Comparison of ENCODE assay signal across 9 cellular contexts in the genomic region with DNA sequence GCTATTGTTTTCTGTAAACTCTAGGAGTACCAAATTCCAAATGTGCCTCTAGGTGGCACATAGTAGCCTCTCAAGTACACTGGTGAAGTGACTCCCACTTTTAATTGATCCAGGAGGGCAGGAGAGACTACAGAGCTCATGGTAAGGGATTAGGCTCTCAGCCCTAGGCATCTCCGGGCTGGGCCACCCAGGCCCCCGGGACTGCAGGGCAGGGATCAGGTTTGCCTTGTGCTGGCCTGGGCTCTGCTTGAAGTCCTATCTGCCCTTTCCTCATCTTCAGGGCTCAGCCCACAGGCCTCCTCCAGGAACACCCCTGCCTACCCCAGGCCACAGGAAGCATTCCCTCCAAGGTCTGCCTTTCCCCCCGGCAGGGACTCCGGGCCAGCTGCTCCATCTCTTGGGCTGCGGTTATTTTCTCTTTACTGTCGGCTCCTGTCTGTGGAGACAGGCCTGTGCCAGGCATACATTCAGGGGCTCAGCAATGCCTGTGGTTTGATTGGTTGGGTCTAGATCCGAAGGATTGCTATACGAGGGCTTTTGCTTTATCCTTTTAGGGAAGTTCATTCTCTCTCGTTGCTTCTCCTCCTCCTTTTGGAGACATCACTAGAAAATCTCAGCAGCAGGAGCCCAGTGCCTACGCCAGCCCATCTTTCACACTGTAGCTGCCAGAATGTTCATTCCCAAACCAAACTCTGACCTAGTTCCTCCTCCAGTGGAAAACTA. TPM values are rescaled to one million over a fixed set of nuclear protein-coding genes. Genes with fewer than 3 reads are reported as not detected.
DNase-seq lines count a peak whose midpoint lies in the region; ATAC-seq and TF ChIP-seq lines count a peak whose summit lies in the region.
"Had no signal": no experiment of that assay in that cellular context is flagged by ENCODE, and none has a peak within 500 bp of the region (broad histone marks: within the 10 kb centered on the region; RNA-seq: fewer than 3 reads in every experiment).

No MANE protein-coding gene starts in this region.

- no peak overlapping the region for H3K27ac ChIP-seq in neural progenitor cell
- H3K27ac ChIP-seq: SJSA1 had no signal

- H3K79me2 ChIP-seq in neural progenitor cell (ENCODE audit: low read depth) = no peaks in the 10 kb centered on the region

- peak overlapping the region; percentile 44 for H3K27ac Mint-ChIP-seq in neural progenitor cell

- no peaks in the 10 kb centered on the region for H3K36me3 ChIP-seq in neural progenitor cell

- peaks cover 36% of the 10 kb centered on the region for H3K4me1 Mint-ChIP-seq in neural progenitor cell

- peaks cover 2% of the 10 kb centered on the region for H3K9me3 Mint-ChIP-seq in neural progenitor cell

- DNase-seq in D341Med (ENCODE audit: low spot score) (peak; percentile 50), NCI-H524 treated with DMSO at 0.1 percent for 48 hours (lab: John Stamatoyannopoulos, UW) (peak; percentile 67), epithelial cell of esophagus (ENCODE audit: low read depth) (peak; percentile 15), neural progenitor cell (ENCODE audit: low spot score) (peak; percentile 44)

- no peak overlapping the region for H2AFZ ChIP-seq in neural progenitor cell (replicated peaks)

- peaks cover 9% of the 10 kb centered on the region for H3K4me1 ChIP-seq in neural progenitor cell

- H3K9me3 ChIP-seq in neural progenitor cell (ENCODE audit: low read depth) = peaks cover 6% of the 10 kb centered on the region
- H3K9me3 ChIP-seq: SJSA1 had no signal

- TF ChIP-seq CTCF in epithelial cell of esophagus (IDR thresholded peaks at IDR 0.05; ENCODE audit: insufficient read depth, low read depth, low read length, missing control alignments) = no peak
- peak; percentile 36 for TF ChIP-seq CTCF in neural progenitor cell (IDR thresholded peaks at IDR 0.05)

- no peak overlapping the region for H3K4me3 Mint-ChIP-seq in neural progenitor cell

- H3K27me3 Mint-ChIP-seq in neural progenitor cell (ENCODE audit: insufficient read depth, low read depth) = no peaks in the 10 kb centered on the region

- no peak overlapping the region for H3K9ac ChIP-seq in neural progenitor cell

- H4K20me1 ChIP-seq in neural progenitor cell (ENCODE audit: low read depth) = no peaks in the 10 kb centered on the region

- H3K4me2 ChIP-seq in neural progenitor cell = no peak overlapping the region

- H3K36me3 Mint-ChIP-seq in neural progenitor cell = peaks cover 2% of the 10 kb centered on the region

- no peak overlapping the region for H3K4me3 ChIP-seq in epithelial cell of esophagus (ENCODE audit: low read length)
- H3K4me3 ChIP-seq in neural progenitor cell = no peak overlapping the region
- H3K4me3 ChIP-seq: SJSA1 had no signal

- no peaks in the 10 kb centered on the region for H3K27me3 ChIP-seq in neural progenitor cell
- H3K27me3 ChIP-seq: SJSA1 had no signal

- peaks cover 3% of the 10 kb centered on the region for H3F3A ChIP-seq in neural progenitor cell (ENCODE audit: low read depth)

- ATAC-seq in GM21717 (IDR thresholded peaks at IDR 0.05; ENCODE audit: unreplicated experiment) (no peak), GM18517 (IDR thresholded peaks at IDR 0.05; ENCODE audit: unreplicated experiment) (no peak), GM21786 (IDR thresholded peaks at IDR 0.05; ENCODE audit: unreplicated experiment) (no peak), GM18861 (IDR thresholded peaks at IDR 0.05; ENCODE audit: unreplicated experiment) (no peak)

RNA-seq across cellular contexts. Expression of a gene that starts 32.8 kb away (rescaled TPM):
- 13.6 and 15.3 TPM in 2 replicates for total RNA-seq in neural progenitor cell (ENCODE audit: low replicate concordance)

Comparison
In these comparisons a context has a peak if more than half of its experiments do, and no peak if none do; other contexts are left out.
1. DNase-seq: peak in every context shown above with its lines; median percentile 67 in NCI-H524 treated with DMSO at 0.1 percent for 48 hours; 50 in D341Med; 44 in neural progenitor cell; 15 in epithelial cell of esophagus.